Comparison of ENCODE assay signal across 25 cellular contexts in the genomic region with DNA sequence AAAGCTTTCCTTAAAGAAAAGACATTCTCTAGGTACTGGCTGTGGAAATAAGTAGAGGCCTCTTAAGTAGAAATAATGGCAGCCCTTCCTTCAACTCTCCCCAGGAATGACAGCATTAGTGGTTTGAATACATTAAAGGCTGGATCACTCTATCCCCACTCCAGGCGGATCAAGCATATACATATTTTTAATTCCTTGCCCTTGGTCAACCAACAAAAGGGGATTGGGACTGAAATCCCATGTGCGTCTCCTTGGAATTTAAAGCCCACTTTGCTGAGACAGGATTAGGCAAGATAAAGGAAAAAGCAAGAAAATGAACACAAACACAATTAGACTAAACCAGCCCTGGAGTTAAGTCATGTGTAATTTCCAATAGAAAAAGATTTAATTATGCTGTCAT.
"Had no signal": no experiment of that assay in that cellular context is flagged by ENCODE, and none has a peak within 500 bp of the region (broad histone marks: within the 10 kb centered on the region; RNA-seq: fewer than 3 reads in every experiment).

No MANE protein-coding gene starts in this region.

- ATAC-seq: natural killer cell; pancreas; right cardiac atrium; right lobe of liver; stimulated activated effector memory CD8-positive, alpha-beta T cell treated with anti-CD3 and anti-CD28 coated beads, Interleukin-12 subunit alpha, Interleukin-12 subunit beta, amount 100 ng/mL, for 72 hours; stimulated activated naive B cell treated with anti-CD40 and anti-IgM and Interleukin-4, amounts not matched to agents 10 μg/mL and 1 μg/mL and 100 μg/mL, for 72 hours had no signal

- H3K4me3 ChIP-seq: pancreas, prostate gland, right lobe of liver, sigmoid colon, stomach, thoracic aorta, thyroid gland, tibial nerve, upper lobe of left lung, vagina had no signal

- H3K9me3 Mint-ChIP-seq: natural killer cell; nephron; stimulated activated effector memory CD8-positive, alpha-beta T cell treated with anti-CD3 and anti-CD28 coated beads, Interleukin-12 subunit alpha, Interleukin-12 subunit beta, amount 100 ng/mL, for 72 hours had no signal

- DNase-seq: natural killer cell; nucleus accumbens; pancreas; retina; right cardiac atrium; right lobe of liver; sigmoid colon; small intestine; stimulated activated CD4-positive, alpha-beta T cell treated with anti-CD3 and anti-CD28 coated beads, Interleukin-15, amount 100 ng/mL, for 24 hours; stimulated activated CD4-positive, alpha-beta T cell treated with anti-CD3 and anti-CD28 coated beads, Interleukin-2, amount 100 ng/mL, for 24 hours; stimulated activated CD4-positive, alpha-beta T cell treated with anti-CD3 and anti-CD28 coated beads, Interleukin-2, amount 100 ng/mL, for 48 hours; stimulated activated CD4-positive, alpha-beta T cell treated with anti-CD3 and anti-CD28 coated beads, Interleukin-4, amount 100 ng/mL, for 24 hours; stimulated activated naive B cell treated with anti-CD40 and anti-IgM and Interleukin-4, amounts not matched to agents 10 μg/mL and 1 μg/mL and 100 μg/mL, for 72 hours; stimulated activated naive CD4-positive, alpha-beta T cell treated with Interleukin-2 at 50 U/mL for 16 hours; stomach; thyroid gland; trophoblast cell; upper lobe of left lung had no signal

- H3K27ac Mint-ChIP-seq: natural killer cell; nephron; stimulated activated effector memory CD8-positive, alpha-beta T cell treated with anti-CD3 and anti-CD28 coated beads, Interleukin-12 subunit alpha, Interleukin-12 subunit beta, amount 100 ng/mL, for 72 hours; stimulated activated naive B cell treated with anti-CD40 and anti-IgM and Interleukin-4, amounts not matched to agents 10 μg/mL and 1 μg/mL and 100 μg/mL, for 72 hours; stimulated activated naive CD8-positive, alpha-beta T cell treated with anti-CD3 and anti-CD28 coated beads, Interleukin-15, Interleukin-2, amounts not matched to agents 100 ng/mL and 50 ng/mL, for 24 hours had no signal

- H3K27me3 Mint-ChIP-seq: stimulated activated naive CD8-positive, alpha-beta T cell treated with anti-CD3 and anti-CD28 coated beads, Interleukin-15, Interleukin-2, amounts not matched to agents 100 ng/mL and 50 ng/mL, for 24 hours had no signal

- H3K4me3 Mint-ChIP-seq: natural killer cell; nephron; stimulated activated effector memory CD8-positive, alpha-beta T cell treated with anti-CD3 and anti-CD28 coated beads, Interleukin-12 subunit alpha, Interleukin-12 subunit beta, amount 100 ng/mL, for 72 hours; stimulated activated naive B cell treated with anti-CD40 and anti-IgM and Interleukin-4, amounts not matched to agents 10 μg/mL and 1 μg/mL and 100 μg/mL, for 72 hours; stimulated activated naive CD8-positive, alpha-beta T cell treated with anti-CD3 and anti-CD28 coated beads, Interleukin-15, Interleukin-2, amounts not matched to agents 100 ng/mL and 50 ng/mL, for 24 hours had no signal

- H3K36me3 Mint-ChIP-seq: natural killer cell; stimulated activated effector memory CD8-positive, alpha-beta T cell treated with anti-CD3 and anti-CD28 coated beads, Interleukin-12 subunit alpha, Interleukin-12 subunit beta, amount 100 ng/mL, for 72 hours; stimulated activated naive B cell treated with anti-CD40 and anti-IgM and Interleukin-4, amounts not matched to agents 10 μg/mL and 1 μg/mL and 100 μg/mL, for 72 hours had no signal
